In genomic region chr2:42904576-42904876, GRCh38 we compare ENCODE assay signal across 29 cellular contexts.
DNase-seq lines count a peak whose midpoint lies in the region; ATAC-seq, FAIRE-seq and TF ChIP-seq lines count a peak whose summit lies in the region.
"Had no signal": no experiment of that assay in that cellular context is flagged by ENCODE, and none has a peak within 500 bp of the region (broad histone marks: within the 10 kb centered on the region; RNA-seq: fewer than 3 reads in every experiment).

No MANE protein-coding gene starts in this region.

- H2BK5ac ChIP-seq in neuronal stem cell (ENCODE audit: low read length) = no peak overlapping the region

- no peak overlapping the region for H2BK120ac ChIP-seq in neuronal stem cell (ENCODE audit: low read depth, low read length)

- no peak overlapping the region for H3K4ac ChIP-seq in neuronal stem cell (ENCODE audit: low read length)

- H3K4me3 ChIP-seq in left ventricle myocardium inferior (no peak overlapping the region), bronchial epithelial cell (ENCODE audit: low read depth, low read length) (no peak overlapping the region), neuronal stem cell (ENCODE audit: low read length in 2 of 2) (no peak overlapping the region)
- H3K4me3 ChIP-seq: adrenal gland, colonic mucosa, HAP-1, lung, mucosa of descending colon, ovary had no signal

- no peaks in the 10 kb centered on the region for H3K9me3 ChIP-seq in left ventricle myocardium inferior (replicated peaks)
- H3K9me3 ChIP-seq in neuronal stem cell (replicated peaks in 1 of 2; ENCODE audit: control insufficient read depth in 2 of 2, insufficient read depth in 1 of 2, low read depth in 1 of 2, low read length in 2 of 2) = no peaks in the 10 kb centered on the region
- H3K9me3 ChIP-seq: adrenal gland, colonic mucosa, HAP-1, mucosa of descending colon, ovary had no signal

- no peak overlapping the region for H3K14ac ChIP-seq in neuronal stem cell (ENCODE audit: low read length)

- DNase-seq in left ventricle myocardium inferior (no peak), left cardiac atrium (no peak), bronchial epithelial cell (ENCODE audit: low read depth) (peak; percentile 45), neuronal stem cell (ENCODE audit: low spot score) (no peak)
- no peak for DNase-seq in activated CD4-positive, alpha-beta T cell treated with anti-CD3 and anti-CD28 coated beads, Interleukin-2, amount 50 U/mL, for 48 hours
- DNase-seq: activated CD4-positive, alpha-beta T cell treated with anti-CD3 and anti-CD28 coated beads, Interleukin-2, amount 10 ng/mL, durations not matched to agents 7 days and 5 days; activated naive CD4-positive, alpha-beta T cell treated with Interleukin-2 at 50 U/mL for 16 hours; activated T-cell treated with anti-CD3 and anti-CD28 coated beads, Interleukin-2, amount 50 U/mL, for 4 hours; AML-193; colonic mucosa; effector memory CD8-positive, alpha-beta T cell; GF-D8; hypothalamus; KG1; MM.1S; mucosa of descending colon; ovary; stimulated activated CD4-positive, alpha-beta T cell treated with anti-CD3 and anti-CD28 coated beads, Interleukin-2, amount 100 ng/mL, for 48 hours; substantia nigra; SW 1271; T1000 had no signal

- H3K4me1 ChIP-seq in left ventricle myocardium inferior (peaks cover 77% of the 10 kb centered on the region), neuronal stem cell (ENCODE audit: control insufficient read depth in 2 of 2, insufficient read depth in 1 of 2, low read depth in 1 of 2, low read length in 2 of 2) (peaks cover 11 to 30% of the 10 kb centered on the region in 2 donors)

- H3K4me2 ChIP-seq in neuronal stem cell (ENCODE audit: insufficient read depth, low read length, poor library complexity, severe bottlenecking) = no peak overlapping the region

- FAIRE-seq in bronchial epithelial cell (lab: Jason Lieb, UNC) = no peak
- FAIRE-seq: A204.1, frontal cortex had no signal

- ATAC-seq in left cardiac atrium = no peak
- no peak for ATAC-seq in GM18519 (IDR thresholded peaks at IDR 0.05; ENCODE audit: low FRiP score, unreplicated experiment)
- no peak for ATAC-seq in GM19328 (IDR thresholded peaks at IDR 0.05; ENCODE audit: unreplicated experiment)
- no peak for ATAC-seq in HG03469 (IDR thresholded peaks at IDR 0.05; ENCODE audit: unreplicated experiment)
- ATAC-seq: activated T-cell treated with anti-CD3 and anti-CD28 coated beads, Interleukin-2, amount 50 U/mL, for 4 hours; effector memory CD8-positive, alpha-beta T cell; mucosa of descending colon had no signal

- peak overlapping the region; percentile 45 for H3K18ac ChIP-seq in neuronal stem cell (ENCODE audit: low read length)

- H2AK5ac ChIP-seq in neuronal stem cell (ENCODE audit: low read depth, low read length) = peak overlapping the region; percentile 64

- no peaks in the 10 kb centered on the region for H3K36me3 ChIP-seq in left ventricle myocardium inferior
- no peaks in the 10 kb centered on the region for H3K36me3 ChIP-seq in bronchial epithelial cell (ENCODE audit: control insufficient read depth, insufficient read depth, low read length)
- H3K36me3 ChIP-seq in neuronal stem cell (replicated peaks in 1 of 2; ENCODE audit: control insufficient read depth in 2 of 2, insufficient read depth in 2 of 2, low read length in 2 of 2) = no peaks in the 10 kb centered on the region
- H3K36me3 ChIP-seq: adrenal gland, colonic mucosa, HAP-1, ovary had no signal

- no peak overlapping the region for H2BK12ac ChIP-seq in neuronal stem cell (ENCODE audit: low read length)

- no peak overlapping the region for H3K23ac ChIP-seq in neuronal stem cell (ENCODE audit: low read depth, low read length, poor library complexity)

- H3K79me1 ChIP-seq in neuronal stem cell (ENCODE audit: low read depth, low read length) = no peaks in the 10 kb centered on the region

- H4K8ac ChIP-seq in neuronal stem cell (ENCODE audit: low read depth, low read length) = no peak overlapping the region

- H3K27ac ChIP-seq in left ventricle myocardium inferior (replicated peaks) = peak overlapping the region; percentile 88
- H3K27ac ChIP-seq in neuronal stem cell (replicated peaks; ENCODE audit: low read length) = no peak overlapping the region
- H3K27ac ChIP-seq: colonic mucosa, ovary had no signal

- no peak for TF ChIP-seq CTCF in left ventricle myocardium inferior (IDR thresholded peaks at IDR 0.05; ENCODE audit: borderline replicate concordance)
- no peak for TF ChIP-seq CTCF in bronchial epithelial cell (IDR thresholded peaks at IDR 0.05; ENCODE audit: insufficient read depth, low read length, severe bottlenecking)

- no CpG with 5 or more reads among the region's 3 CpGs for WGBS in neuronal stem cell (ENCODE audit: extremely low coverage in 2 of 2, insufficient read length in 2 of 2, insufficient replicate concordance in 1 of 2), 2 donors

- H4K91ac ChIP-seq in neuronal stem cell (ENCODE audit: low read depth, low read length, poor library complexity) = no peak overlapping the region

- H2BK15ac ChIP-seq in neuronal stem cell (ENCODE audit: low read length) = peak overlapping the region; percentile 12

- no peaks in the 10 kb centered on the region for H3K27me3 ChIP-seq in left ventricle myocardium inferior (ENCODE audit: low read depth)
- H3K27me3 ChIP-seq in bronchial epithelial cell (ENCODE audit: control insufficient read depth, insufficient read depth, low read length) = no peaks in the 10 kb centered on the region
- H3K27me3 ChIP-seq in neuronal stem cell (ENCODE audit: control insufficient read depth in 3 of 3, insufficient read depth in 3 of 3, low read depth in 1 of 3, low read length in 3 of 3) = peaks cover 0 to 12% (median 0%) of the 10 kb centered on the region in 3 experiments
- H3K27me3 ChIP-seq: adrenal gland, colonic mucosa, ovary had no signal

- no peak overlapping the region for H2AFZ ChIP-seq in neuronal stem cell (ENCODE audit: low read length)

- intact Hi-C loops in left ventricle myocardium inferior (cut with micrococcal nuclease) = no loop called here
- intact Hi-C loops in left cardiac atrium (cut with DNase I) = no loop called here

- H3K9ac ChIP-seq in neuronal stem cell (ENCODE audit: low read depth, low read length, poor library complexity) = no peak overlapping the region
